Comparison of ENCODE assay signal across 12 cellular contexts in the genomic region with DNA sequence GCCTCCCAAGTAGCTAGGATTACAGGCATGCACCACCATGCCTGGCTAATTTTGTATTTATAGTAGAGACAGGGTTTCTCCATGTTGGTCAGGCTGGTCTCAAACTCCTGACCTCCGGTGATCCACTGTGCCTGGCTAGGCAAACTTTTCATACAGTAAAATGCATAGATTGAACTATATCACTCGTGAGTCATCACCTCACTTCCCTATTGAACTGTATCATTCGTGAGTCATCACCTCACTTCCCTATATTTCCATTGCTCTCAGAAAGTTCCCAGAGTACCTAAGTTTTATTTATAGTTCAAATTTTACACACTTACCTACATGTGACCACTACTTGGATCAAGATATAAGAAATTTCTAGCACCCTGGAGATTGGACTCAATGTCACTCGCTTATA.
A peak's percentile ranks its signal among the peaks of the same experiment; 100 is the strongest.
DNase-seq lines count a peak whose midpoint lies in the region; ATAC-seq and TF ChIP-seq lines count a peak whose summit lies in the region.
"Had no signal": no experiment of that assay in that cellular context is flagged by ENCODE, and none has a peak within 500 bp of the region (broad histone marks: within the 10 kb centered on the region; RNA-seq: fewer than 3 reads in every experiment).

No MANE protein-coding gene starts in this region.

- POLR2A ChIA-PET in SK-N-SH (lab: Yijun Ruan, JAX), result no interaction called here

- H3K9me3 ChIP-seq in SK-N-SH (no peaks in the 10 kb centered on the region), neural progenitor cell (ENCODE audit: low read depth) (no peaks in the 10 kb centered on the region)

- no peak overlapping the region for H3K4me3 Mint-ChIP-seq in chondrocyte (ENCODE audit: unreplicated experiment)
- H3K4me3 Mint-ChIP-seq in neural progenitor cell, result no peak overlapping the region

- H3K9me3 Mint-ChIP-seq in chondrocyte (ENCODE audit: low read depth), result no peaks in the 10 kb centered on the region
- no peaks in the 10 kb centered on the region for H3K9me3 Mint-ChIP-seq in neural progenitor cell

- H3K27ac ChIP-seq in SK-N-SH (ENCODE audit: low read depth in 2 of 2, low read length in 1 of 2) (peak overlapping the region in 1 of 2 experiments; percentile 57; a peak in 2 of 4 replicates), neural progenitor cell (no peak overlapping the region)
- H3K27ac ChIP-seq: 22Rv1, KMS-11, SK-N-MC had no signal

- H4K20me1 ChIP-seq in SK-N-SH (ENCODE audit: insufficient read depth) (peaks cover 21% of the 10 kb centered on the region), neural progenitor cell (ENCODE audit: low read depth) (no peaks in the 10 kb centered on the region)

- DNase-seq in SK-N-SH (no peak), OCI-M1 (lab: John Stamatoyannopoulos, UW) (peak; percentile 72), chondrocyte (ENCODE audit: low spot score) (no peak), pulmonary artery endothelial cell (ENCODE audit: low read depth, low spot score) (peak; percentile 26), neural progenitor cell (ENCODE audit: low spot score) (no peak), activated gamma-delta T cell (lab: John Stamatoyannopoulos, UW) (no peak)
- DNase-seq: anterior cingulate cortex had no signal

- no peak overlapping the region for H3K9ac ChIP-seq in SK-N-SH
- no peak overlapping the region for H3K9ac ChIP-seq in neural progenitor cell
- H3K9ac ChIP-seq: KMS-11 had no signal

- H3K27me3 ChIP-seq in SK-N-SH (ENCODE audit: insufficient read depth) (no peaks in the 10 kb centered on the region), neural progenitor cell (no peaks in the 10 kb centered on the region)

- no peak for TF ChIP-seq CTCF in SK-N-SH (IDR thresholded peaks at IDR 0.05)
- no peak for TF ChIP-seq CTCF in chondrocyte (IDR thresholded peaks at IDR 0.05)
- TF ChIP-seq CTCF in neural progenitor cell (IDR thresholded peaks at IDR 0.05), result no peak

- H3K36me3 Mint-ChIP-seq in chondrocyte (ENCODE audit: low read depth), result peaks cover 28% of the 10 kb centered on the region
- peaks cover 25% of the 10 kb centered on the region for H3K36me3 Mint-ChIP-seq in neural progenitor cell

- CTCF ChIA-PET in SK-N-SH (lab: Yijun Ruan, JAX), result interaction anchor here (2.3 kb wide), 1 partner anchor 11 kb away, joined by 14 read pairs; no protein-coding TSS in a partner anchor

- peaks cover 42 to 60% of the 10 kb centered on the region in 2 experiments for H3K36me3 ChIP-seq in SK-N-SH (replicated peaks in 1 of 2; ENCODE audit: control insufficient read depth in 1 of 2, insufficient read depth in 2 of 2, low read length in 1 of 2)
- no peaks in the 10 kb centered on the region for H3K36me3 ChIP-seq in neural progenitor cell

- 0 out of 2 replicates have a peak overlapping the region, but pooled peaks have one; percentile 54 for H3K4me2 ChIP-seq in SK-N-SH
- H3K4me2 ChIP-seq in neural progenitor cell, result no peak overlapping the region
- H3K4me2 ChIP-seq: KMS-11 had no signal

- peaks cover 45% of the 10 kb centered on the region for H3K4me1 Mint-ChIP-seq in chondrocyte (ENCODE audit: low read depth)
- H3K4me1 Mint-ChIP-seq in neural progenitor cell, result no peaks in the 10 kb centered on the region

- H3K79me2 ChIP-seq in SK-N-SH (ENCODE audit: insufficient read depth) (peaks cover 33% of the 10 kb centered on the region), neural progenitor cell (ENCODE audit: low read depth) (no peaks in the 10 kb centered on the region)

- H3K27ac Mint-ChIP-seq in chondrocyte (ENCODE audit: unreplicated experiment) (peak overlapping the region; percentile 46), neural progenitor cell (no peak overlapping the region)

- no peak for TF ChIP-seq RAD21 in SK-N-SH (IDR thresholded peaks at IDR 0.05; ENCODE audit: low read length)

- ATAC-seq in SK-N-SH treated with all-trans-retinoic acid at 6 μM for 48 hours (no peak; the same call in 1 of the 3 replicates), GM19455 (IDR thresholded peaks at IDR 0.05; ENCODE audit: unreplicated experiment) (no peak)

- H3K4me1 ChIP-seq in SK-N-SH (ENCODE audit: control insufficient read depth in 1 of 2, insufficient read depth in 2 of 2, low read depth in 1 of 2, low read length in 1 of 2) (peaks cover 0 to 13% of the 10 kb centered on the region in 2 experiments), neural progenitor cell (no peaks in the 10 kb centered on the region)

- 41% methylated on average over 4 of the region's 4 CpGs for WGBS in SK-N-SH (ENCODE audit: low lambda C conversion rate)

- H3K27me3 Mint-ChIP-seq in chondrocyte (ENCODE audit: low read depth), result no peaks in the 10 kb centered on the region
- no peaks in the 10 kb centered on the region for H3K27me3 Mint-ChIP-seq in neural progenitor cell (ENCODE audit: insufficient read depth, low read depth)

- no peak overlapping the region for H3K4me3 ChIP-seq in SK-N-SH (ENCODE audit: low read depth in 2 of 2, low read length in 1 of 2)
- no peak overlapping the region for H3K4me3 ChIP-seq in neural progenitor cell
- H3K4me3 ChIP-seq: SK-N-MC had no signal

- no peaks in the 10 kb centered on the region for H3K9me2 ChIP-seq in SK-N-SH

- H2AFZ ChIP-seq in SK-N-SH (ENCODE audit: low read depth), result no peak overlapping the region
- H2AFZ ChIP-seq in neural progenitor cell (replicated peaks), result no peak overlapping the region

- no peak for TF ChIP-seq EP300 in SK-N-SH (IDR thresholded peaks at IDR 0.05; ENCODE audit: borderline replicate concordance in 1 of 2, low read depth in 1 of 2, low read length in 1 of 2)

- H3F3A ChIP-seq in SK-N-SH (replicated peaks; ENCODE audit: insufficient read depth), result peaks cover 4% of the 10 kb centered on the region
- no peaks in the 10 kb centered on the region for H3F3A ChIP-seq in neural progenitor cell (ENCODE audit: low read depth)

TF ChIP-seq in SK-N-SH, 30 proteins besides CTCF, POLR2A, EP300 and RAD21:
- peak; percentile 43 for TF ChIP-seq JUND (IDR thresholded peaks at IDR 0.05)
- TF ChIP-seq FOSL2 (IDR thresholded peaks at IDR 0.05; ENCODE audit: borderline replicate concordance, low read depth), result peak; percentile 64; the same call in 1 of the 2 replicates
- no peak for TF ChIP-seq MEF2A (IDR thresholded peaks at IDR 0.05; ENCODE audit: borderline replicate concordance, low read depth)
- no peak for TF ChIP-seq NFIC (IDR thresholded peaks at IDR 0.05; ENCODE audit: borderline replicate concordance)
TF ChIP-seq in SK-N-SH: peak in this region for 2.

TF ChIP-seq in SK-N-SH treated with all-trans-retinoic acid at 6 μM for 48 hours, 23 proteins besides CTCF, POLR2A, EP300 and RAD21 (continues in another document):
- TF ChIP-seq GLIS3 (CRISPR knock-in tag; IDR thresholded peaks at IDR 0.05) (no peak), BACH2 (CRISPR knock-in tag; IDR thresholded peaks at IDR 0.05; ENCODE audit: borderline replicate concordance) (no peak), RARB (CRISPR knock-in tag; IDR thresholded peaks at IDR 0.05) (no peak), SNAI2 (CRISPR knock-in tag; IDR thresholded peaks at IDR 0.05) (no peak), ISL1 (CRISPR knock-in tag; IDR thresholded peaks at IDR 0.05) (no peak), ZFP30 (CRISPR knock-in tag; IDR thresholded peaks at IDR 0.05) (no peak), ZNF70 (CRISPR knock-in tag; IDR thresholded peaks at IDR 0.05) (no peak)
- TF ChIP-seq, protein P1, sequence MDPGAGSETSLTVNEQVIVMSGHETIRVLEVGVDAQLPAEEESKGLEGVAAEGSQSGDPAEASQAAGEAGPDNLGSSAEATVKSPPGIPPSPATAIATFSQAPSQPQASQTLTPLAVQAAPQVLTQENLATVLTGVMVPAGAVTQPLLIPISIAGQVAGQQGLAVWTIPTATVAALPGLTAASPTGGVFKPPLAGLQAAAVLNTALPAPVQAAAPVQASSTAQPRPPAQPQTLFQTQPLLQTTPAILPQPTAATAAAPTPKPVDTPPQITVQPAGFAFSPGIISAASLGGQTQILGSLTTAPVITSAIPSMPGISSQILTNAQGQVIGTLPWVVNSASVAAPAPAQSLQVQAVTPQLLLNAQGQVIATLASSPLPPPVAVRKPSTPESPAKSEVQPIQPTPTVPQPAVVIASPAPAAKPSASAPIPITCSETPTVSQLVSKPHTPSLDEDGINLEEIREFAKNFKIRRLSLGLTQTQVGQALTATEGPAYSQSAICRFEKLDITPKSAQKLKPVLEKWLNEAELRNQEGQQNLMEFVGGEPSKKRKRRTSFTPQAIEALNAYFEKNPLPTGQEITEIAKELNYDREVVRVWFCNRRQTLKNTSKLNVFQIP (CRISPR knock-in tag; IDR thresholded peaks at IDR 0.05; ENCODE audit: borderline replicate concordance, low read depth), result no peak
- TF ChIP-seq, protein P2, sequence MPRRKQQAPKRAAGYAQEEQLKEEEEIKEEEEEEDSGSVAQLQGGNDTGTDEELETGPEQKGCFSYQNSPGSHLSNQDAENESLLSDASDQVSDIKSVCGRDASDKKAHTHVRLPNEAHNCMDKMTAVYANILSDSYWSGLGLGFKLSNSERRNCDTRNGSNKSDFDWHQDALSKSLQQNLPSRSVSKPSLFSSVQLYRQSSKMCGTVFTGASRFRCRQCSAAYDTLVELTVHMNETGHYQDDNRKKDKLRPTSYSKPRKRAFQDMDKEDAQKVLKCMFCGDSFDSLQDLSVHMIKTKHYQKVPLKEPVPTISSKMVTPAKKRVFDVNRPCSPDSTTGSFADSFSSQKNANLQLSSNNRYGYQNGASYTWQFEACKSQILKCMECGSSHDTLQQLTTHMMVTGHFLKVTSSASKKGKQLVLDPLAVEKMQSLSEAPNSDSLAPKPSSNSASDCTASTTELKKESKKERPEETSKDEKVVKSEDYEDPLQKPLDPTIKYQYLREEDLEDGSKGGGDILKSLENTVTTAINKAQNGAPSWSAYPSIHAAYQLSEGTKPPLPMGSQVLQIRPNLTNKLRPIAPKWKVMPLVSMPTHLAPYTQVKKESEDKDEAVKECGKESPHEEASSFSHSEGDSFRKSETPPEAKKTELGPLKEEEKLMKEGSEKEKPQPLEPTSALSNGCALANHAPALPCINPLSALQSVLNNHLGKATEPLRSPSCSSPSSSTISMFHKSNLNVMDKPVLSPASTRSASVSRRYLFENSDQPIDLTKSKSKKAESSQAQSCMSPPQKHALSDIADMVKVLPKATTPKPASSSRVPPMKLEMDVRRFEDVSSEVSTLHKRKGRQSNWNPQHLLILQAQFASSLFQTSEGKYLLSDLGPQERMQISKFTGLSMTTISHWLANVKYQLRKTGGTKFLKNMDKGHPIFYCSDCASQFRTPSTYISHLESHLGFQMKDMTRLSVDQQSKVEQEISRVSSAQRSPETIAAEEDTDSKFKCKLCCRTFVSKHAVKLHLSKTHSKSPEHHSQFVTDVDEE (CRISPR knock-in tag; IDR thresholded peaks at IDR 0.05), result no peak
- TF ChIP-seq, protein P3, sequence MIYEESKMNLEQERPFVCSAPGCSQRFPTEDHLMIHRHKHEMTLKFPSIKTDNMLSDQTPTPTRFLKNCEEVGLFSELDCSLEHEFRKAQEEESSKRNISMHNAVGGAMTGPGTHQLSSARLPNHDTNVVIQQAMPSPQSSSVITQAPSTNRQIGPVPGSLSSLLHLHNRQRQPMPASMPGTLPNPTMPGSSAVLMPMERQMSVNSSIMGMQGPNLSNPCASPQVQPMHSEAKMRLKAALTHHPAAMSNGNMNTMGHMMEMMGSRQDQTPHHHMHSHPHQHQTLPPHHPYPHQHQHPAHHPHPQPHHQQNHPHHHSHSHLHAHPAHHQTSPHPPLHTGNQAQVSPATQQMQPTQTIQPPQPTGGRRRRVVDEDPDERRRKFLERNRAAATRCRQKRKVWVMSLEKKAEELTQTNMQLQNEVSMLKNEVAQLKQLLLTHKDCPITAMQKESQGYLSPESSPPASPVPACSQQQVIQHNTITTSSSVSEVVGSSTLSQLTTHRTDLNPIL (CRISPR knock-in tag; IDR thresholded peaks at IDR 0.05; ENCODE audit: low read depth), result no peak

Comparison
In these comparisons a context has a peak if more than half of its experiments do, and no peak if none do; other contexts are left out.
1. DNase-seq: peak in OCI-M1 (single experiment) and pulmonary artery endothelial cell (single experiment); none in SK-N-SH (single experiment), chondrocyte (single experiment), neural progenitor cell (single experiment) and activated gamma-delta T cell (single experiment).